22 cellular contexts compared by ENCODE assay signal in genomic region chr10:111440501-111440900, GRCh38.
DNase-seq lines count a peak whose midpoint lies in the region; FAIRE-seq and TF ChIP-seq lines count a peak whose summit lies in the region.
"Had no signal": no experiment of that assay in that cellular context is flagged by ENCODE, and none has a peak within 500 bp of the region (broad histone marks: within the 10 kb centered on the region; RNA-seq: fewer than 3 reads in every experiment).

No MANE protein-coding gene starts in this region.

- FAIRE-seq in D721Med (lab: Jason Lieb, UNC) (no peak), frontal cortex (lab: Jason Lieb, UNC) (no peak)
- FAIRE-seq: GM12892, H54 had no signal

- DNase-seq in D721Med (ENCODE audit: insufficient read length, low spot score), result peak; percentile 7
- peak; percentile 21 for DNase-seq in NCI-H1105 (lab: John Stamatoyannopoulos, UW)
- DNase-seq in NCI-H82 treated with DMSO at 0.1 percent for 48 hours (lab: John Stamatoyannopoulos, UW; ENCODE audit: unreplicated experiment), result peak; percentile 95
- DNase-seq in NCI-H446 treated with DMSO at 0.1 percent for 48 hours (lab: John Stamatoyannopoulos, UW), result no peak
- no peak for DNase-seq in GM10248 (ENCODE audit: extremely low spot score)
- no peak for DNase-seq in frontal cortex (ENCODE audit: low spot score in 2 of 2)
- no peak for DNase-seq in NCI-H2227 treated with DMSO at 0.1 percent for 48 hours (lab: John Stamatoyannopoulos, UW)
- DNase-seq: GDM1, IMR-90, KG1, MM.1S, NCI-H146, NCI-H1930, NCI-H2107, NCI-H446, NCI-H526, Right ventricle myocardium superior, RPMI8226, SW 1271, T-helper 9 cell had no signal

- TF ChIP-seq CTCF in D721Med (IDR thresholded peaks at IDR 0.05; ENCODE audit: insufficient read depth, missing control alignments), result no peak
- no peak for TF ChIP-seq CTCF in GM10248 (IDR thresholded peaks at IDR 0.05; ENCODE audit: control extremely low read depth, extremely low read depth, low read depth, missing control alignments)

- POLR2A ChIA-PET in GM10248 (lab: Yijun Ruan, JAX), result no interaction called here

- CTCF ChIA-PET in GM10248 (lab: Yijun Ruan, JAX), result no interaction called here

Comparison
In these comparisons a context has a peak if more than half of its experiments do, and no peak if none do; other contexts are left out.
1. DNase-seq: peak in D721Med (single experiment), NCI-H1105 (single experiment) and NCI-H82 treated with DMSO at 0.1 percent for 48 hours (single experiment); none in NCI-H446 treated with DMSO at 0.1 percent for 48 hours (single experiment), GM10248 (single experiment), frontal cortex (0 of 2) and NCI-H2227 treated with DMSO at 0.1 percent for 48 hours (single experiment).